Comparison of ENCODE assay signal across 25 cellular contexts in the genomic region with DNA sequence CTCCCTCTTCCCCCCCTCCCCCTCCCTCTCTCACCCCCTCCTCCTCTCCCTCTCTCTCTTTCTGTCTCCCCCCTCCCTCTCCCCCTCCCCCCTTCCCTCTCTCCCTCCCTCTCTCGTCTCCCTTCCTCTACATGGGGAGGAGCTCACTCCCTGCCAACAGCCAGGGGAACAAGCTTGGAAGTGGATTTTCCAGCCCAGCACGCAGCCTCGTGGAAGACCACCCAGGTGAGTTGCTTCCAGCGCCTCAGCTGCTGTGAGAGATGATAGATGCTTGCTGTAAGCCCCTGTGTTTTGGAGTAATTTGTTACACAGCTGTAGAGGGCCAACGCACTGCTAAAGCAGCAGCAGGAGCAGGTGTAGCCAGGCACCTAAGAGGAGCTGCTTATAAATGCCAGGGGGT. TPM values are rescaled to one million over a fixed set of nuclear protein-coding genes. Genes with fewer than 3 reads are reported as not detected.
"Had no signal": no experiment of that assay in that cellular context is flagged by ENCODE, and none has a peak within 500 bp of the region (broad histone marks: within the 10 kb centered on the region; RNA-seq: fewer than 3 reads in every experiment).

No MANE protein-coding gene starts in this region.

- DNase-seq: activated B cell treated with CpG ODN at 0.5 μM for 24 hours; activated CD4-positive, alpha-beta memory T cell treated with anti-CD3 and anti-CD28 coated beads, Interleukin-2, amount 10 ng/mL, durations not matched to agents 7 days and 5 days; activated CD4-positive, alpha-beta T cell treated with anti-CD3 and anti-CD28 coated beads for 48 hours; activated CD8-positive, alpha-beta memory T cell treated with anti-CD3 and anti-CD28 coated beads, Interleukin-2, amount 10 ng/mL, durations not matched to agents 7 days and 5 days; activated naive CD4-positive, alpha-beta T cell treated with Interleukin-2 at 50 U/mL for 16 hours; activated naive CD8-positive, alpha-beta T cell treated with anti-CD3 and anti-CD28 coated beads, Interleukin-2, amount 10 ng/mL, durations not matched to agents 7 days and 5 days; body of pancreas; central memory CD4-positive, alpha-beta T cell; dorsolateral prefrontal cortex; endodermal cell; foreskin fibroblast; hippocampal formation; occipital lobe; posterior cingulate gyrus; stimulated activated CD4-positive, alpha-beta T cell treated with anti-CD3 and anti-CD28 coated beads, Interleukin-12 subunit alpha, Interleukin-12 subunit beta, amount 100 ng/mL, for 4 hours; stimulated activated CD4-positive, alpha-beta T cell treated with anti-CD3 and anti-CD28 coated beads, Interleukin-1b, Interleukin-23, amount 100 ng/mL, for 48 hours; stimulated activated CD8-positive, alpha-beta memory T cell treated with anti-CD3 and anti-CD28 coated beads, Interleukin-4, amount 100 ng/mL, for 48 hours; stimulated activated naive CD4-positive, alpha-beta T cell had no signal

- H3K4me3 Mint-ChIP-seq: activated B cell treated with CpG ODN at 0.5 μM for 24 hours; activated CD4-positive, alpha-beta memory T cell treated with anti-CD3 and anti-CD28 coated beads, Interleukin-2, amount 10 ng/mL, durations not matched to agents 7 days and 5 days; activated CD8-positive, alpha-beta memory T cell treated with anti-CD3 and anti-CD28 coated beads, Interleukin-2, amount 10 ng/mL, durations not matched to agents 7 days and 5 days; activated naive CD8-positive, alpha-beta T cell treated with anti-CD3 and anti-CD28 coated beads, Interleukin-2, amount 10 ng/mL, durations not matched to agents 7 days and 5 days; activated T-helper 17 cell treated with anti-CD3 and anti-CD28 coated beads, Interleukin-2, amount 50 U/mL, for 72 hours; endodermal cell; mesothelial cell of epicardium; T-helper 2 cell treated with Interferon-gamma antibody and Interleukin-4, amounts not matched to agents 5 μg/mL and 100 μg/mL, for 36 hours had no signal

- H3K27ac ChIP-seq: body of pancreas, dorsolateral prefrontal cortex, epithelial cell of prostate had no signal

- H3K4me1 Mint-ChIP-seq: activated T-helper 17 cell treated with anti-CD3 and anti-CD28 coated beads, Interleukin-2, amount 50 U/mL, for 72 hours had no signal

- H3K4me3 ChIP-seq: body of pancreas, dorsolateral prefrontal cortex had no signal

- H3K27ac Mint-ChIP-seq: activated B cell treated with CpG ODN at 0.5 μM for 24 hours; activated CD4-positive, alpha-beta memory T cell treated with anti-CD3 and anti-CD28 coated beads, Interleukin-2, amount 10 ng/mL, durations not matched to agents 7 days and 5 days; activated CD8-positive, alpha-beta memory T cell treated with anti-CD3 and anti-CD28 coated beads, Interleukin-2, amount 10 ng/mL, durations not matched to agents 7 days and 5 days; activated naive CD8-positive, alpha-beta T cell treated with anti-CD3 and anti-CD28 coated beads, Interleukin-2, amount 10 ng/mL, durations not matched to agents 7 days and 5 days; activated T-helper 17 cell treated with anti-CD3 and anti-CD28 coated beads, Interleukin-2, amount 50 U/mL, for 72 hours; endodermal cell; mesothelial cell of epicardium; T-helper 2 cell treated with Interferon-gamma antibody and Interleukin-4, amounts not matched to agents 5 μg/mL and 100 μg/mL, for 36 hours had no signal

- ATAC-seq: activated CD8-positive, alpha-beta memory T cell treated with anti-CD3 and anti-CD28 coated beads, Interleukin-2, amount 10 ng/mL, durations not matched to agents 7 days and 5 days; activated T-helper 17 cell treated with anti-CD3 and anti-CD28 coated beads, Interleukin-2, amount 50 U/mL, for 72 hours; body of pancreas; left lobe of liver had no signal

- H3K36me3 Mint-ChIP-seq: activated CD8-positive, alpha-beta memory T cell treated with anti-CD3 and anti-CD28 coated beads, Interleukin-2, amount 10 ng/mL, durations not matched to agents 7 days and 5 days; mesothelial cell of epicardium had no signal

- H3K27me3 Mint-ChIP-seq: activated T-helper 17 cell treated with anti-CD3 and anti-CD28 coated beads, Interleukin-2, amount 50 U/mL, for 72 hours had no signal

- H3K9me3 Mint-ChIP-seq: activated B cell treated with CpG ODN at 0.5 μM for 24 hours; activated CD4-positive, alpha-beta memory T cell treated with anti-CD3 and anti-CD28 coated beads, Interleukin-2, amount 10 ng/mL, durations not matched to agents 7 days and 5 days; activated naive CD8-positive, alpha-beta T cell treated with anti-CD3 and anti-CD28 coated beads, Interleukin-2, amount 10 ng/mL, durations not matched to agents 7 days and 5 days; activated T-helper 17 cell treated with anti-CD3 and anti-CD28 coated beads, Interleukin-2, amount 50 U/mL, for 72 hours; endodermal cell; mesothelial cell of epicardium; nephron; T-helper 2 cell treated with Interferon-gamma antibody and Interleukin-4, amounts not matched to agents 5 μg/mL and 100 μg/mL, for 36 hours had no signal

- H3K27me3 ChIP-seq: body of pancreas, dorsolateral prefrontal cortex had no signal

- H3K9me3 ChIP-seq: body of pancreas had no signal

RNA-seq across cellular contexts. Expression of a gene that starts 36.4 kb away (rescaled TPM):
- polyA plus RNA-seq: keratinocyte had no signal
